23 cellular contexts compared by ENCODE assay signal in the genomic region with DNA sequence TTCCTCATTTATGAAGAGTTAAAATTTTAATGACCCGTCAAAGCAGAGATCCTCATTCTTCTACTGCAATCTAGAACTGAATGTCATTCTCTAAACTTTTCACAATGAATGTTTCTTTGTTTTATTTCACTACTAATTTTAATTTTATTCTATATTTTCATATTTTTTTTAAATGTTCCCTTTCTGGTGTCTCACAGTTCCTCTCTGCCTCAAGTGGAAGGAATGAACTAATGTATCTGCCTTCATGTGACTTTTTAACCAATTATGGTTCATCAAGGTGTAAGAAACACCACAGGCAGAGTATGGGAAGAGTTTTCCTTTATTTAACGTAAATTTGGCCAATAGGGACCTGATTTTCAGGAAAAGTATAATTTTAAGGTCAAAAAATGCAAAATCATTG.
"Had no signal": no experiment of that assay in that cellular context is flagged by ENCODE, and none has a peak within 500 bp of the region (broad histone marks: within the 10 kb centered on the region; RNA-seq: fewer than 3 reads in every experiment).

No MANE protein-coding gene starts in this region.

- H3K4me1 ChIP-seq: left ventricle myocardium inferior, upper lobe of left lung had no signal

- H3K27ac Mint-ChIP-seq: activated B cell treated with CpG ODN at 0.5 μM for 24 hours; activated CD4-positive, alpha-beta T cell treated with anti-CD3 and anti-CD28 coated beads for 36 hours; activated naive CD8-positive, alpha-beta T cell; activated T-helper 2 cell treated with anti-CD3 and anti-CD28 coated beads, Interferon-gamma antibody, Interleukin-2, Interleukin-4, amounts not matched to agents 10 μg/mL and 5 μg/mL and 100 μg/mL, durations not matched to agents 14 hours and 24 hours and 36 hours; nephron; T-helper 1 cell treated with Interleukin-12 subunit alpha and Interleukin-12 subunit beta and Interleukin-4 antibody, amounts not matched to agents 30 μg/mL and 1 μg/mL, for 36 hours had no signal

- H3K27me3 ChIP-seq: sigmoid colon, upper lobe of left lung had no signal

- H3K27ac ChIP-seq: left ventricle myocardium inferior, sigmoid colon, thoracic aorta, upper lobe of left lung had no signal

- H3K36me3 Mint-ChIP-seq: activated naive CD8-positive, alpha-beta T cell had no signal

- H3K4me1 Mint-ChIP-seq: activated B cell treated with CpG ODN at 0.5 μM for 24 hours; activated CD4-positive, alpha-beta T cell treated with anti-CD3 and anti-CD28 coated beads for 36 hours; nephron had no signal

- H3K27me3 Mint-ChIP-seq: activated B cell treated with CpG ODN at 0.5 μM for 24 hours; activated CD4-positive, alpha-beta T cell treated with anti-CD3 and anti-CD28 coated beads for 36 hours; activated naive CD8-positive, alpha-beta T cell had no signal

- ATAC-seq: activated CD4-positive, alpha-beta T cell treated with anti-CD3 and anti-CD28 coated beads for 36 hours; activated T-cell treated with anti-CD3 and anti-CD28 coated beads, Interleukin-2, amount 50 U/mL, for 4 hours; esophagus mucosa had no signal

- H3K9me3 ChIP-seq: left ventricle myocardium inferior, sigmoid colon, thoracic aorta, upper lobe of left lung had no signal

- H3K4me3 Mint-ChIP-seq: activated B cell treated with CpG ODN at 0.5 μM for 24 hours; activated CD4-positive, alpha-beta T cell treated with anti-CD3 and anti-CD28 coated beads for 36 hours; activated naive CD8-positive, alpha-beta T cell; activated T-cell treated with anti-CD3 and anti-CD28 coated beads, Interleukin-2, amount 50 U/mL, for 4 hours; nephron; T-helper 1 cell treated with Interleukin-12 subunit alpha and Interleukin-12 subunit beta and Interleukin-4 antibody, amounts not matched to agents 30 μg/mL and 1 μg/mL, for 36 hours had no signal

- H3K36me3 ChIP-seq: left ventricle myocardium inferior, sigmoid colon, thoracic aorta, upper lobe of left lung had no signal

- H3K4me3 ChIP-seq: left ventricle myocardium inferior, sigmoid colon, thoracic aorta, upper lobe of left lung had no signal

- H3K9me3 Mint-ChIP-seq: activated B cell treated with CpG ODN at 0.5 μM for 24 hours; activated T-cell treated with anti-CD3 and anti-CD28 coated beads, Interleukin-2, amount 50 U/mL, for 4 hours; activated T-helper 2 cell treated with anti-CD3 and anti-CD28 coated beads, Interferon-gamma antibody, Interleukin-2, Interleukin-4, amounts not matched to agents 10 μg/mL and 5 μg/mL and 100 μg/mL, durations not matched to agents 14 hours and 24 hours and 36 hours; nephron; T-helper 1 cell treated with Interleukin-12 subunit alpha and Interleukin-12 subunit beta and Interleukin-4 antibody, amounts not matched to agents 30 μg/mL and 1 μg/mL, for 36 hours had no signal

- DNase-seq: activated B cell treated with CpG ODN at 0.5 μM for 24 hours; activated CD4-positive, alpha-beta T cell treated with anti-CD3 and anti-CD28 coated beads for 36 hours; activated CD4-positive, alpha-beta T cell treated with anti-CD3 and anti-CD28 coated beads, Interleukin-2, amount 50 U/mL, for 4 hours; activated CD8-positive, alpha-beta memory T cell treated with anti-CD3 and anti-CD28 coated beads for 24 hours; activated CD8-positive, alpha-beta memory T cell treated with anti-CD3 and anti-CD28 coated beads, Interleukin-2, amount 50 U/mL, for 48 hours; activated naive CD4-positive, alpha-beta T cell; activated T-cell treated with anti-CD3 and anti-CD28 coated beads, Interleukin-2, amount 50 U/mL, for 4 hours; hippocampal formation; kidney glomerular epithelial cell; left ventricle myocardium inferior; midbrain; posterior cingulate gyrus; sigmoid colon; stimulated activated CD4-positive, alpha-beta T cell treated with anti-CD3 and anti-CD28 coated beads, Interleukin-2, amount 100 ng/mL, for 48 hours; stimulated activated naive CD4-positive, alpha-beta T cell; T1000; upper lobe of left lung had no signal
